In the genomic region with DNA sequence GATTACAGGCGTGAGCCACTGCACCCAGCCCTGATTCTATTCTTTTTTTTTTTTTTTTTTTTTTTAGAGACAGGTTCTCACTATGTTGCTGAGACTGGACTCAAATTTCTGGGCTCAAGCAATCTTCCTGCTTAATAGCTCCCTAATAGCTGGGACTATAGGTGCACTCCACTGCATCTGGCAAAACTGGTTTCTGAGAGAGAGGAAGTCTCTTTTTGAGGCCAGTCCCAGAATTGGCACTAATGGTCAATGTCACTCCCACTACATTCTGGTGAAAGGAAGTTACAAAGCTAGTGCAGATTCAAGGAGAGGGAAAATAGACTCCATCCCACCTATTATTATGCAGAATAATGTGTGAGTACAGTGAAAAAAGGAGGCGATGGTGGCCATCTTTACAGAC, we compare ENCODE assay signal across 1 cellular context.
TF ChIP-seq lines count a peak whose summit lies in the region.

No MANE protein-coding gene starts in this region.

TF ChIP-seq in HCT116, 20 proteins besides CTCF, POLR2A, EP300 and RAD21 (continued from another document):
- TF ChIP-seq REST (IDR thresholded peaks at IDR 0.05; ENCODE audit: low read depth) (no peak), YY1 (IDR thresholded peaks at IDR 0.05; ENCODE audit: extremely low read depth, insufficient replicate concordance, low read depth, low read length) (no peak), TCF7L2 (IDR thresholded peaks at IDR 0.05; ENCODE audit: borderline replicate concordance, extremely low read depth, insufficient read depth, insufficient read length) (no peak), ZNF274 (IDR thresholded peaks at IDR 0.05; ENCODE audit: low read depth, low read length) (no peak), SIN3A (IDR thresholded peaks at IDR 0.05; ENCODE audit: low read depth) (no peak), EZH2 (IDR thresholded peaks at IDR 0.05) (no peak), SP1 (IDR thresholded peaks at IDR 0.05; ENCODE audit: low read depth) (no peak), SRF (IDR thresholded peaks at IDR 0.05; ENCODE audit: low read depth) (no peak), ZFX (IDR thresholded peaks at IDR 0.05) (no peak), CBX3 (IDR thresholded peaks at IDR 0.05; ENCODE audit: low read depth) (no peak)
- TF ChIP-seq, protein P1, sequence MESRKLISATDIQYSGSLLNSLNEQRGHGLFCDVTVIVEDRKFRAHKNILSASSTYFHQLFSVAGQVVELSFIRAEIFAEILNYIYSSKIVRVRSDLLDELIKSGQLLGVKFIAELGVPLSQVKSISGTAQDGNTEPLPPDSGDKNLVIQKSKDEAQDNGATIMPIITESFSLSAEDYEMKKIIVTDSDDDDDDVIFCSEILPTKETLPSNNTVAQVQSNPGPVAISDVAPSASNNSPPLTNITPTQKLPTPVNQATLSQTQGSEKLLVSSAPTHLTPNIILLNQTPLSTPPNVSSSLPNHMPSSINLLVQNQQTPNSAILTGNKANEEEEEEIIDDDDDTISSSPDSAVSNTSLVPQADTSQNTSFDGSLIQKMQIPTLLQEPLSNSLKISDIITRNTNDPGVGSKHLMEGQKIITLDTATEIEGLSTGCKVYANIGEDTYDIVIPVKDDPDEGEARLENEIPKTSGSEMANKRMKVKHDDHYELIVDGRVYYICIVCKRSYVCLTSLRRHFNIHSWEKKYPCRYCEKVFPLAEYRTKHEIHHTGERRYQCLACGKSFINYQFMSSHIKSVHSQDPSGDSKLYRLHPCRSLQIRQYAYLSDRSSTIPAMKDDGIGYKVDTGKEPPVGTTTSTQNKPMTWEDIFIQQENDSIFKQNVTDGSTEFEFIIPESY (IDR thresholded peaks at IDR 0.05; ENCODE audit: extremely low read depth, insufficient replicate concordance, low read length): no peak
TF ChIP-seq in HCT116: peak in this region for 0.
